In the genomic region with DNA sequence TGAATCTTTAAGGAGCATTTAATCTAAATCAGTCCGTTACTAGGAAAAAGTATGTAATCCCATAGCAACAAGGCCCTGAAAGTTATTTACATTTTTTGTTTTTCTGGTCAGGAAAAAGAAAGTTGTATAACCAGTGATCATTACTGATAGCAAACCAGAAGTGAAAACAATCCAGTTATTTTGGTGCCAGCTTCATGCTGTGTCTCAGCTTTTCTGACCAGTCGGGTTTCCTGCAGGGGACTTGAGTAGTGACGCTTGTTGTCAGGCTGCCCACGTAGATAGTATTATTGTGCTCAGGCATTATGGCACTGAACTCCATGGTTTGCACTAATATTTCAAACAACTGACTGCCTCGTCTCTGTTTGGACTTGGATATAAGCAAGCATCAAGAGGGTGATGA, we compare ENCODE assay signal across 12 cellular contexts. TPM values are rescaled to one million over a fixed set of nuclear protein-coding genes. Genes with fewer than 3 reads are reported as not detected.
DNase-seq lines count a peak whose midpoint lies in the region; ATAC-seq and TF ChIP-seq lines count a peak whose summit lies in the region.
"Had no signal": no experiment of that assay in that cellular context is flagged by ENCODE, and none has a peak within 500 bp of the region (broad histone marks: within the 10 kb centered on the region; RNA-seq: fewer than 3 reads in every experiment).

No MANE protein-coding gene starts in this region.

- DNase-seq in immature natural killer cell: no peak
- DNase-seq in upper lobe of left lung: no peak
- no peak for DNase-seq in cerebellar nuclear complex (lab: John Stamatoyannopoulos, UW)
- DNase-seq in HEK293T (ENCODE audit: extremely low spot score): no peak
- DNase-seq in ureter (ENCODE audit: low spot score): no peak
- DNase-seq: DMS79 treated with DMSO at 0.1 percent for 48 hours, T1000 had no signal

- no peak for TF ChIP-seq POLR2A in upper lobe of left lung (IDR thresholded peaks at IDR 0.05)

- no peak overlapping the region for H3K4me3 ChIP-seq in upper lobe of left lung
- H3K4me3 ChIP-seq: gastroesophageal sphincter had no signal

- no peak for TF ChIP-seq CTCF in upper lobe of left lung (IDR thresholded peaks at IDR 0.05)

- no peak for TF ChIP-seq EP300 in upper lobe of left lung (IDR thresholded peaks at IDR 0.05)

- peaks cover 11 to 46% (median 12%) of the 10 kb centered on the region in 3 donors for H3K36me3 Mint-ChIP-seq in immature natural killer cell

- peak overlapping the region in 2 of 4 donors; percentile 3 to 34 for H3K27ac ChIP-seq in upper lobe of left lung
- H3K27ac ChIP-seq: gastroesophageal sphincter had no signal

- no peaks in the 10 kb centered on the region for H3K27me3 ChIP-seq in upper lobe of left lung
- H3K27me3 ChIP-seq: gastroesophageal sphincter had no signal

- peaks cover 0 to 3% (median 0%) of the 10 kb centered on the region in 4 donors for H3K4me1 ChIP-seq in upper lobe of left lung

- ATAC-seq in GM18861 (IDR thresholded peaks at IDR 0.05; ENCODE audit: unreplicated experiment) (peak; percentile 61), GM21723 (IDR thresholded peaks at IDR 0.05; ENCODE audit: unreplicated experiment) (peak; percentile 47), HG03439 (IDR thresholded peaks at IDR 0.05; ENCODE audit: unreplicated experiment) (peak; percentile 60), upper lobe of left lung (ENCODE audit: low FRiP score in 2 of 2) (no peak)
- ATAC-seq: gastroesophageal sphincter had no signal

- CTCF ChIA-PET in HEK293T (lab: Yijun Ruan, JAX): no interaction called here

- peak overlapping the region in 5 of 6 donors; percentile 9 to 70 (median 58) for H3K27ac Mint-ChIP-seq in immature natural killer cell

- no peaks in the 10 kb centered on the region for H3K9me3 Mint-ChIP-seq in immature natural killer cell
- H3K9me3 Mint-ChIP-seq: neural crest cell had no signal

- 74 to 75% methylated on average over 5 of the region's 5 CpGs for WGBS in upper lobe of left lung, 2 donors

- POLR2A ChIA-PET in HEK293T (lab: Yijun Ruan, JAX): no interaction called here

- H3K4me1 Mint-ChIP-seq in immature natural killer cell: peaks cover 2 to 10% of the 10 kb centered on the region in 2 donors
- H3K4me1 Mint-ChIP-seq: neural crest cell had no signal

- no peaks in the 10 kb centered on the region for H3K9me3 ChIP-seq in upper lobe of left lung
- H3K9me3 ChIP-seq: gastroesophageal sphincter had no signal

- H3K36me3 ChIP-seq in upper lobe of left lung: peaks cover 18 to 84% (median 32%) of the 10 kb centered on the region in 4 donors

- no peak overlapping the region for H3K4me3 Mint-ChIP-seq in immature natural killer cell
- H3K4me3 Mint-ChIP-seq: neural crest cell had no signal

- peaks cover 0 to 5% (median 0%) of the 10 kb centered on the region in 3 donors for H3K27me3 Mint-ChIP-seq in immature natural killer cell (ENCODE audit: low read depth in 3 of 3)

TF ChIP-seq in HEK293T, 16 proteins besides CTCF, POLR2A, EP300 and RAD21:
- TF ChIP-seq NFRKB (IDR thresholded peaks at IDR 0.05) (no peak), BHLHE40 (IDR thresholded peaks at IDR 0.05; ENCODE audit: borderline replicate concordance) (no peak), HDGF (IDR thresholded peaks at IDR 0.05; ENCODE audit: borderline replicate concordance) (no peak), SUZ12 (IDR thresholded peaks at IDR 0.05) (no peak), FOXA1 (IDR thresholded peaks at IDR 0.05) (no peak), FOXK2 (IDR thresholded peaks at IDR 0.05) (no peak), SP1 (IDR thresholded peaks at IDR 0.05) (no peak), LEF1 (IDR thresholded peaks at IDR 0.05; ENCODE audit: borderline replicate concordance) (no peak), ZNF384 (IDR thresholded peaks at IDR 0.05) (no peak), CTBP1 (IDR thresholded peaks at IDR 0.05; ENCODE audit: borderline replicate concordance) (no peak), ELF4 (IDR thresholded peaks at IDR 0.05) (no peak), TARDBP (IDR thresholded peaks at IDR 0.05) (no peak), L3MBTL2 (conservative IDR thresholded peaks at IDR 0.05) (no peak), ARNT (IDR thresholded peaks at IDR 0.05) (no peak), FOXM1 (IDR thresholded peaks at IDR 0.05; ENCODE audit: borderline replicate concordance) (no peak)
- TF ChIP-seq, protein P1, sequence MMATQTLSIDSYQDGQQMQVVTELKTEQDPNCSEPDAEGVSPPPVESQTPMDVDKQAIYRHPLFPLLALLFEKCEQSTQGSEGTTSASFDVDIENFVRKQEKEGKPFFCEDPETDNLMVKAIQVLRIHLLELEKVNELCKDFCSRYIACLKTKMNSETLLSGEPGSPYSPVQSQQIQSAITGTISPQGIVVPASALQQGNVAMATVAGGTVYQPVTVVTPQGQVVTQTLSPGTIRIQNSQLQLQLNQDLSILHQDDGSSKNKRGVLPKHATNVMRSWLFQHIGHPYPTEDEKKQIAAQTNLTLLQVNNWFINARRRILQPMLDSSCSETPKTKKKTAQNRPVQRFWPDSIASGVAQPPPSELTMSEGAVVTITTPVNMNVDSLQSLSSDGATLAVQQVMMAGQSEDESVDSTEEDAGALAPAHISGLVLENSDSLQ (IDR thresholded peaks at IDR 0.05): no peak

RNA-seq across cellular contexts. Expression of a gene that starts 55.2 kb away (rescaled TPM):
- polyA plus RNA-seq in immature natural killer cell: 1 to 10 TPM; 1.2 to 3.1 (median 1.8) TPM
- total RNA-seq in upper lobe of left lung: 1 to 10 TPM; 1.5 to 4.9 (median 2.3) TPM
- total RNA-seq in ureter: 2.4 TPM

RNA-seq across cellular contexts. Expression of a gene that starts 55.4 kb away (rescaled TPM):
- polyA plus RNA-seq in immature natural killer cell: 1 to 10 TPM; 2.2 to 7.6 (median 5.1) TPM
- total RNA-seq in upper lobe of left lung (10 to 100 TPM in 5 of 6 donors, 1 to 10 TPM in 1; 7.1 to 22.2 (median 11.6) TPM), ureter (29.9 TPM)

Comparison
In these comparisons a context has a peak if more than half of its experiments do, and no peak if none do; other contexts are left out.
1. ATAC-seq: peak in GM18861 (single experiment), GM21723 (single experiment) and HG03439 (single experiment); none in upper lobe of left lung (0 of 2).